1 cellular context compared by ENCODE assay signal in the genomic region with DNA sequence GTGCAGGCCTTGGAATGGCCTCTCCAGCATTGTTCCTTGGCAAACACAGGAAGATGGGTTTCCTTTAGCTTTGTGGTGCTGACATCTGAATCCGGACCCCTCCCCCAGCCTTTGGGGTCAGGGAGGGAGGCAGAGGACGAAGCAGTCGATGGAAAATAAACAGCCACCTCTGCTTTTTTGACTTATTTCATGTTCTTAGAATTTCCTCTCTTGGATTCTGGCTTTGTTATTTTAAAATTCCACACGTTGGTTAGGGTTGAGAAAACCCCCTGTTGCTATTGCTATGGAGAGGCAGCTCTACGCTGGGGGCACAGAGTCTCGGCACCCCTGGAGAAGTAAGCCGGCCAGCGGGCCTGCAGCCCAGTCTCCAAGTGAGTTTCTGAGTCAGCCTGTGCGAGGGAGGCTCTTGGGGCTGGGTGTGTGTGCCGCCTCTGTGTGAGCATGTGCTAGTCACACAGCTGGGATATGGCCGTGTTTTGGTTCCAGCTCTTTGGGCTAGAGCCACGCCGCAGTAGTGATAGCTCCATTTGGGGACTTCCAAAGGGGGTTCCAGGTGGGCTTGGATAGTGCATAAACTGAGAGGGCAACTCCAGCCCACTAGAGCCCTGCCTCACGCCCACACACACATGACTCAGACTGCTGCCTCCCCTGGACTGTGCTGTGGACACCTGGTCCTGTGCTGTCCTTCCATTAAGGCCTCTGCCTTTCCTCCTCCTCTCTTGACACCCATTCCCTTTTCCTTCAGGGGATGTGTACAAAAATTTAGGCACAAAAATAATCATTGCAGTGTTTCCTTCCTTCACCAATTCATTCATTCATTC.
TF ChIP-seq lines count a peak whose summit lies in the region.

No MANE protein-coding gene starts in this region.

TF ChIP-seq in HepG2, 621 proteins besides CTCF, POLR2A, EP300 and RAD21:
- TF ChIP-seq, protein P1, sequence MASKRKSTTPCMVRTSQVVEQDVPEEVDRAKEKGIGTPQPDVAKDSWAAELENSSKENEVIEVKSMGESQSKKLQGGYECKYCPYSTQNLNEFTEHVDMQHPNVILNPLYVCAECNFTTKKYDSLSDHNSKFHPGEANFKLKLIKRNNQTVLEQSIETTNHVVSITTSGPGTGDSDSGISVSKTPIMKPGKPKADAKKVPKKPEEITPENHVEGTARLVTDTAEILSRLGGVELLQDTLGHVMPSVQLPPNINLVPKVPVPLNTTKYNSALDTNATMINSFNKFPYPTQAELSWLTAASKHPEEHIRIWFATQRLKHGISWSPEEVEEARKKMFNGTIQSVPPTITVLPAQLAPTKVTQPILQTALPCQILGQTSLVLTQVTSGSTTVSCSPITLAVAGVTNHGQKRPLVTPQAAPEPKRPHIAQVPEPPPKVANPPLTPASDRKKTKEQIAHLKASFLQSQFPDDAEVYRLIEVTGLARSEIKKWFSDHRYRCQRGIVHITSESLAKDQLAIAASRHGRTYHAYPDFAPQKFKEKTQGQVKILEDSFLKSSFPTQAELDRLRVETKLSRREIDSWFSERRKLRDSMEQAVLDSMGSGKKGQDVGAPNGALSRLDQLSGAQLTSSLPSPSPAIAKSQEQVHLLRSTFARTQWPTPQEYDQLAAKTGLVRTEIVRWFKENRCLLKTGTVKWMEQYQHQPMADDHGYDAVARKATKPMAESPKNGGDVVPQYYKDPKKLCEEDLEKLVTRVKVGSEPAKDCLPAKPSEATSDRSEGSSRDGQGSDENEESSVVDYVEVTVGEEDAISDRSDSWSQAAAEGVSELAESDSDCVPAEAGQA (IDR thresholded peaks at IDR 0.05; ENCODE audit: low read depth), result no peak
- TF ChIP-seq, protein P1 (CRISPR knock-in tag; IDR thresholded peaks at IDR 0.05; ENCODE audit: borderline replicate concordance), result no peak
- TF ChIP-seq FOSL2 (CRISPR knock-in tag; IDR thresholded peaks at IDR 0.05) (peak; percentile 37), HOXA5 (CRISPR knock-in tag; IDR thresholded peaks at IDR 0.05) (no peak)
- TF ChIP-seq, protein P2, sequence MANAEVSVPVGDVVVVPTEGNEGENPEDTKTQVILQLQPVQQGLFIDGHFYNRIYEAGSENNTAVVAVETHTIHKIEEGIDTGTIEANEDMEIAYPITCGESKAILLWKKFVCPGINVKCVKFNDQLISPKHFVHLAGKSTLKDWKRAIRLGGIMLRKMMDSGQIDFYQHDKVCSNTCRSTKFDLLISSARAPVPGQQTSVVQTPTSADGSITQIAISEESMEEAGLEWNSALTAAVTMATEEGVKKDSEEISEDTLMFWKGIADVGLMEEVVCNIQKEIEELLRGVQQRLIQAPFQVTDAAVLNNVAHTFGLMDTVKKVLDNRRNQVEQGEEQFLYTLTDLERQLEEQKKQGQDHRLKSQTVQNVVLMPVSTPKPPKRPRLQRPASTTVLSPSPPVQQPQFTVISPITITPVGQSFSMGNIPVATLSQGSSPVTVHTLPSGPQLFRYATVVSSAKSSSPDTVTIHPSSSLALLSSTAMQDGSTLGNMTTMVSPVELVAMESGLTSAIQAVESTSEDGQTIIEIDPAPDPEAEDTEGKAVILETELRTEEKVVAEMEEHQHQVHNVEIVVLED (CRISPR knock-in tag; IDR thresholded peaks at IDR 0.05; ENCODE audit: borderline replicate concordance), result no peak
TF ChIP-seq in HepG2: peak in this region for 1.
